Comparison of ENCODE assay signal across 28 cellular contexts in the genomic region with DNA sequence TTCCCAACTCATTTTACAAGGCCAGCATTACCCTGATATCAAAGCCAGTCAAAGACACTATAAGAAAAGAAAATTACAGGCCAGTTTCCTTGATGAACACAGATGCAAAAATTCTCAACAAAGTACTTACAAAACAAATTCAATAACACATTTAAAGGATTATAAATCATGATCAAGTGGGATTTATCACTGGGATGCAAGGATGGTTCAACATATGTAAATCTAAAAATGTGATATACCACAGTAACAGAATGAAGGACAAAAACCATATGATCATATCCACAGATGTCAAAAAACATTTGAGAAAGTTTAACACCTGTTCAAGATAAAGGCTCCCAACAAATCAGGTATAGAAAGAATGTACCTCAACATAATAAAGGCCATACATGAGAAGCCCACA.
"Had no signal": no experiment of that assay in that cellular context is flagged by ENCODE, and none has a peak within 500 bp of the region (broad histone marks: within the 10 kb centered on the region; RNA-seq: fewer than 3 reads in every experiment).

No MANE protein-coding gene starts in this region.

- H3K36me3 ChIP-seq: colonic mucosa, gastrocnemius medialis had no signal

- H3K4me1 ChIP-seq: colonic mucosa, esophagus muscularis mucosa, esophagus squamous epithelium, foreskin keratinocyte, gastrocnemius medialis, gastroesophageal sphincter, heart left ventricle, heart right ventricle had no signal

- ATAC-seq: effector memory CD8-positive, alpha-beta T cell; esophagus mucosa; foreskin keratinocyte; gastrocnemius medialis; gastroesophageal sphincter; heart left ventricle; heart right ventricle had no signal

- H3K4me3 ChIP-seq: colonic mucosa, coronary artery, dorsolateral prefrontal cortex, esophagus muscularis mucosa, esophagus squamous epithelium, gastrocnemius medialis, gastroesophageal sphincter, heart left ventricle, heart right ventricle had no signal

- H3K27me3 ChIP-seq: colonic mucosa, dorsolateral prefrontal cortex, esophagus muscularis mucosa, esophagus squamous epithelium, foreskin keratinocyte, gastrocnemius medialis, gastroesophageal sphincter, heart left ventricle, heart right ventricle had no signal

- DNase-seq: colonic mucosa; cortex of kidney; dermis blood vessel endothelial cell; dorsolateral prefrontal cortex; effector CD4-positive, alpha-beta T cell; effector CD8-positive, alpha-beta T cell; effector memory CD4-positive, alpha-beta T cell; effector memory CD8-positive, alpha-beta T cell; endodermal cell; erythroblast; esophagus squamous epithelium; foreskin fibroblast; foreskin melanocyte; gastrocnemius medialis; glutamatergic neuron; head of caudate nucleus; heart left ventricle; heart right ventricle had no signal

- FAIRE-seq: colon, endometrium, endothelial cell of umbilical vein, frontal cortex had no signal

- H3K27ac ChIP-seq: colonic mucosa, coronary artery, dorsolateral prefrontal cortex, epithelial cell of prostate, esophagus muscularis mucosa, esophagus squamous epithelium, foreskin keratinocyte, gastrocnemius medialis, gastroesophageal sphincter, heart left ventricle, heart right ventricle had no signal

- H3K9me3 ChIP-seq: colonic mucosa had no signal
